ENCODE assay signal across 23 cellular contexts in the genomic region with DNA sequence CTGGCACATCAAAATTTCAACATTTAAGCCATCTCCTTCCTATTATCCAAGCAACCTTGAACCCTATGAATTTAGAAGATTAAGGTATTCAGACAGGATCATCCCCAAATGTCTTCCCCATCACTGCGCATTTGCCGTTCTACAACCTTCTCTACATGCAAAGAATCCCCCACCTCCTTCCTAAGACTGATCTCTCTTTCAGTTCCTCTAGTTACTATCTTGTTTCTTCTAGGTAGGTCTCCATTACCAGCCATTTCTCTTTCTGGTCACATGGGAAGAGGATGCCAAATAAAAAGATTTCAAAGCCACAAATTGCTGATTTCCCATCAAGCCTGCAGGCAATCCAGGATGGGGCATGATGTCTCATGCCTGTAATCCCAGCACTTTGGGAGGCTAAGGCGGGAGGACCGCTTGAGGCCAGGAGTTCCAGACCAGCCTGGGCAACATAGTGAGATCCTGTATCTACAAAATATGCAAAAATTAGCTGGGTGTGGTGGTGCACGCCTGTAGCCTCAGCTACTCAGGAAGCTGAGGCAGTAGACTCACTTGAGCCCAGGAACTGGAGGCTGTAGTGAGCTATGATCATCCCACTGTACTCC. TPM values are rescaled to one million over a fixed set of nuclear protein-coding genes. Genes with fewer than 3 reads are reported as not detected.
DNase-seq lines count a peak whose midpoint lies in the region; ATAC-seq and FAIRE-seq lines count a peak whose summit lies in the region.
"Had no signal": no experiment of that assay in that cellular context is flagged by ENCODE, and none has a peak within 500 bp of the region (broad histone marks: within the 10 kb centered on the region; RNA-seq: fewer than 3 reads in every experiment).

No MANE protein-coding gene starts in this region.

- H3K4me1 Mint-ChIP-seq in naive B cell, result peaks cover 38 to 62% (median 45%) of the 10 kb centered on the region in 3 donors
- H3K4me1 Mint-ChIP-seq in naive thymus-derived CD8-positive, alpha-beta T cell, result peaks cover 0 to 27% (median under 1%) of the 10 kb centered on the region in 4 donors

- H3K27me3 Mint-ChIP-seq in naive B cell, result no peaks in the 10 kb centered on the region
- H3K27me3 Mint-ChIP-seq in naive thymus-derived CD8-positive, alpha-beta T cell, result peaks cover 0 to 4% (median 0%) of the 10 kb centered on the region in 5 donors

- FAIRE-seq in GM18507 (lab: Jason Lieb, UNC), result peak; percentile 9
- FAIRE-seq: H1, HepG2 had no signal

- ATAC-seq in HG03571 (IDR thresholded peaks at IDR 0.05; ENCODE audit: unreplicated experiment) (peak; percentile 55), naive B cell (ENCODE audit: low read depth in 2 of 2) (peak; percentile 90 to 91), HG03520 (IDR thresholded peaks at IDR 0.05; ENCODE audit: unreplicated experiment) (no peak)
- ATAC-seq in naive thymus-derived CD8-positive, alpha-beta T cell, result no peak
- ATAC-seq: HCT116, HepG2 had no signal

- H3K9me3 Mint-ChIP-seq in naive B cell, result peaks cover 0 to 7% (median 0%) of the 10 kb centered on the region in 7 donors
- no peaks in the 10 kb centered on the region for H3K9me3 Mint-ChIP-seq in naive thymus-derived CD8-positive, alpha-beta T cell
- H3K9me3 Mint-ChIP-seq: CD4-positive, alpha-beta T cell had no signal

- peak overlapping the region in 6 of 8 donors; percentile 0 to 54 (median 24) for H3K4me3 Mint-ChIP-seq in naive B cell
- H3K4me3 Mint-ChIP-seq in naive thymus-derived CD8-positive, alpha-beta T cell, result no peak overlapping the region
- H3K4me3 Mint-ChIP-seq: CD4-positive, alpha-beta T cell had no signal

- POLR2A ChIA-PET in naive thymus-derived CD8-positive, alpha-beta T cell (lab: Charles Lee), result no interaction called here

- peak overlapping the region in 5 of 6 donors; percentile 0 to 57 (median 18) for H3K27ac Mint-ChIP-seq in naive B cell
- no peak overlapping the region for H3K27ac Mint-ChIP-seq in naive thymus-derived CD8-positive, alpha-beta T cell
- H3K27ac Mint-ChIP-seq: CD4-positive, alpha-beta T cell had no signal

- peaks cover 0 to 9% of the 10 kb centered on the region in 2 donors for H3K36me3 Mint-ChIP-seq in naive B cell
- no peaks in the 10 kb centered on the region for H3K36me3 Mint-ChIP-seq in naive thymus-derived CD8-positive, alpha-beta T cell

- DNase-seq in GM18507 (ENCODE audit: extremely low spot score, insufficient read length, low read depth) (no peak), naive B cell (peak; percentile 22), iPS-NIHi11 (ENCODE audit: low spot score) (no peak), DMS79 treated with DMSO at 0.1 percent for 48 hours (lab: John Stamatoyannopoulos, UW) (no peak)
- DNase-seq in naive thymus-derived CD8-positive, alpha-beta T cell, result no peak
- DNase-seq: Caco-2; CD4-positive, alpha-beta T cell; DMS 273 treated with DMSO at 0.1 percent for 48 hours; KBM-7; MM.1S; NCI-H1092; NCI-H1436; NCI-H1930; NCI-H226; NCI-H510A treated with DMSO at 0.1 percent for 48 hours; NCI-H748 treated with DMSO at 0.1 percent for 48 hours; SIG-M5; SK-N-SH had no signal

RNA-seq across cellular contexts. Expression of a gene that starts 29.7 kb away (rescaled TPM):
- 10 to 100 TPM in 5 of 6 donors, 1 to 10 TPM in 1; 2.7 to 43.0 (median 17.1) TPM for polyA plus RNA-seq in naive B cell (ENCODE audit: low read depth in 6 of 6)
- 10 to 100 TPM; 40.4 to 40.8 TPM for total RNA-seq in naive thymus-derived CD8-positive, alpha-beta T cell
- polyA plus RNA-seq in naive thymus-derived CD8-positive, alpha-beta T cell, result 1 to 10 TPM; 3.4 to 9.8 (median 4.6) TPM

Comparison
In these comparisons a context has a peak if more than half of its experiments do, and no peak if none do; other contexts are left out.
1. ATAC-seq: peak in HG03571 (single experiment) and naive B cell (2 of 2); none in naive thymus-derived CD8-positive, alpha-beta T cell (0 of 2) and HG03520 (single experiment).
2. H3K27ac Mint-ChIP-seq: peak in naive B cell (5 of 6); none in naive thymus-derived CD8-positive, alpha-beta T cell (0 of 10).
3. H3K4me3 Mint-ChIP-seq: peak in naive B cell (6 of 8); none in naive thymus-derived CD8-positive, alpha-beta T cell (0 of 10).